15 cellular contexts compared by ENCODE assay signal in the genomic region with DNA sequence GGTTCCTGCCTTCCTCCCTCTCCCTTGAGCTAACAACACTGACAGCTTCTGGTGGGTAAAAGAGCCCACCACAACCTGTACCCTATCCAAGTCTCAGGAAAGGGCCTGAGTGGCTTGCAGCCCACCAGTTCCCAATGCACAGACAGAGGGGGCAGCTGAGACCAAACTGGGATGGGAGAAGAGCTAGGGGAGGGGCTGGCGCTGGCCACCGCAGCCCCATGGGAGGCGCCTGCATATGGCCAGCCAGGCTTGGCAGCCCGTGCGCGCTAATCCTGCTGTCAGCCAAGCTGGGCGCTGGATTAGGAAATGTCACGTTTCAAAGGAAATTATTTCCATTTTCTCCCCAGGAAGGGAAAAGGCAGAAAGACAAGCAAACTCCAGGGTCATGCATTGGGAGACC.
"Had no signal": no experiment of that assay in that cellular context is flagged by ENCODE, and none has a peak within 500 bp of the region (broad histone marks: within the 10 kb centered on the region; RNA-seq: fewer than 3 reads in every experiment).

No MANE protein-coding gene starts in this region.

- H3K36me3 Mint-ChIP-seq: stimulated activated effector memory CD8-positive, alpha-beta T cell treated with anti-CD3 and anti-CD28 coated beads, Interleukin-12 subunit alpha, Interleukin-12 subunit beta, amount 100 ng/mL, for 72 hours had no signal

- ATAC-seq: activated CD8-positive, alpha-beta T cell treated with anti-CD3 and anti-CD28 coated beads for 36 hours; activated T-cell treated with anti-CD3 and anti-CD28 coated beads, Interleukin-2, amount 50 U/mL, for 72 hours; pancreas; stimulated activated effector memory CD8-positive, alpha-beta T cell treated with anti-CD3 and anti-CD28 coated beads, Interleukin-12 subunit alpha, Interleukin-12 subunit beta, amount 100 ng/mL, for 72 hours had no signal

- H3K4me3 Mint-ChIP-seq: activated CD8-positive, alpha-beta T cell treated with anti-CD3 and anti-CD28 coated beads for 36 hours; activated T-cell treated with anti-CD3 and anti-CD28 coated beads, Interleukin-2, amount 50 U/mL, for 72 hours; neural crest cell; stimulated activated effector memory CD8-positive, alpha-beta T cell treated with anti-CD3 and anti-CD28 coated beads, Interleukin-12 subunit alpha, Interleukin-12 subunit beta, amount 100 ng/mL, for 72 hours; T-helper 2 cell treated with Interferon-gamma antibody and Interleukin-4, amounts not matched to agents 5 μg/mL and 100 μg/mL, for 36 hours had no signal

- DNase-seq: activated CD8-positive, alpha-beta memory T cell treated with anti-CD3 and anti-CD28 coated beads, Interleukin-2, amount 50 U/mL, for 4 hours; activated CD8-positive, alpha-beta T cell treated with anti-CD3 and anti-CD28 coated beads for 36 hours; activated naive CD4-positive, alpha-beta T cell treated with Interleukin-2 at 50 U/mL for 16 hours; activated T-cell treated with anti-CD3 and anti-CD28 coated beads, Interleukin-2, amount 50 U/mL, for 72 hours; central memory CD4-positive, alpha-beta T cell; dermis blood vessel endothelial cell; erythroblast; kidney glomerular epithelial cell; pancreas; small intestine; substantia nigra; transverse colon had no signal

- H3K27ac Mint-ChIP-seq: activated CD8-positive, alpha-beta T cell treated with anti-CD3 and anti-CD28 coated beads for 36 hours; activated T-cell treated with anti-CD3 and anti-CD28 coated beads, Interleukin-2, amount 50 U/mL, for 72 hours; stimulated activated effector memory CD8-positive, alpha-beta T cell treated with anti-CD3 and anti-CD28 coated beads, Interleukin-12 subunit alpha, Interleukin-12 subunit beta, amount 100 ng/mL, for 72 hours; T-helper 2 cell treated with Interferon-gamma antibody and Interleukin-4, amounts not matched to agents 5 μg/mL and 100 μg/mL, for 36 hours had no signal

- H3K9me3 Mint-ChIP-seq: activated CD8-positive, alpha-beta T cell treated with anti-CD3 and anti-CD28 coated beads for 36 hours; activated T-cell treated with anti-CD3 and anti-CD28 coated beads, Interleukin-2, amount 50 U/mL, for 72 hours; stimulated activated effector memory CD8-positive, alpha-beta T cell treated with anti-CD3 and anti-CD28 coated beads, Interleukin-12 subunit alpha, Interleukin-12 subunit beta, amount 100 ng/mL, for 72 hours; T-helper 2 cell treated with Interferon-gamma antibody and Interleukin-4, amounts not matched to agents 5 μg/mL and 100 μg/mL, for 36 hours had no signal

- H3K4me1 Mint-ChIP-seq: stimulated activated effector memory CD8-positive, alpha-beta T cell treated with anti-CD3 and anti-CD28 coated beads, Interleukin-12 subunit alpha, Interleukin-12 subunit beta, amount 100 ng/mL, for 72 hours had no signal
